Comparison of ENCODE assay signal across 19 cellular contexts in genomic region chr1:211359876-211360275, GRCh38. TPM values are rescaled to one million over a fixed set of nuclear protein-coding genes. Genes with fewer than 3 reads are reported as not detected.
A peak's percentile ranks its signal among the peaks of the same experiment; 100 is the strongest.
DNase-seq lines count a peak whose midpoint lies in the region; ATAC-seq, FAIRE-seq and TF ChIP-seq lines count a peak whose summit lies in the region.
"Had no signal": no experiment of that assay in that cellular context is flagged by ENCODE, and none has a peak within 500 bp of the region (broad histone marks: within the 10 kb centered on the region; RNA-seq: fewer than 3 reads in every experiment).

No MANE protein-coding gene starts in this region.

- H3K4me1 Mint-ChIP-seq in CD8-positive, alpha-beta T cell (ENCODE audit: low read depth): peaks cover 24% of the 10 kb centered on the region
- H3K4me1 Mint-ChIP-seq in T-cell (peaks cover 9 to 18% (median 15%) of the 10 kb centered on the region in 3 donors), nephron (no peaks in the 10 kb centered on the region)
- H3K4me1 Mint-ChIP-seq: neural progenitor cell had no signal

- no peak for TF ChIP-seq CTCF in CD8-positive, alpha-beta T cell (IDR thresholded peaks at IDR 0.05)
- no peak for TF ChIP-seq CTCF in bronchial epithelial cell (IDR thresholded peaks at IDR 0.05; ENCODE audit: insufficient read depth, low read length, severe bottlenecking)
- no peak for TF ChIP-seq CTCF in nephron (IDR thresholded peaks at IDR 0.05; ENCODE audit: unreplicated experiment in 3 of 3)

- CTCF ChIA-PET in CD8-positive, alpha-beta T cell (lab: Charles Lee): interaction anchor here (1.2 to 6.3 kb wide), 5 partner anchors 16 to 36 kb away, joined by 3 to 40 read pairs (median 4); no protein-coding TSS in a partner anchor
- CTCF ChIA-PET in T-cell (lab: Charles Lee): no interaction called here

- H3K27ac Mint-ChIP-seq in CD8-positive, alpha-beta T cell: peak overlapping the region; percentile 70
- peak overlapping the region; percentile 82 to 86 for H3K27ac Mint-ChIP-seq in T-cell
- peak overlapping the region in 2 of 3 experiments; percentile 13 to 40 for H3K27ac Mint-ChIP-seq in nephron
- H3K27ac Mint-ChIP-seq: neural progenitor cell had no signal

- H3K27me3 ChIP-seq in CD8-positive, alpha-beta T cell (ENCODE audit: insufficient read depth, low read length): no peaks in the 10 kb centered on the region
- H3K27me3 ChIP-seq in bronchial epithelial cell (ENCODE audit: control insufficient read depth, insufficient read depth, low read length): no peaks in the 10 kb centered on the region
- H3K27me3 ChIP-seq: neural progenitor cell, stomach had no signal

- intact Hi-C loops in CD8-positive, alpha-beta T cell (cut with DNase I, micrococcal nuclease): no loop called here

- peaks cover 23% of the 10 kb centered on the region for H3K36me3 ChIP-seq in CD8-positive, alpha-beta T cell (ENCODE audit: insufficient read depth, low read length)
- no peaks in the 10 kb centered on the region for H3K36me3 ChIP-seq in bronchial epithelial cell (ENCODE audit: control insufficient read depth, insufficient read depth, low read length)
- H3K36me3 ChIP-seq: neural progenitor cell had no signal

- FAIRE-seq in bronchial epithelial cell (lab: Jason Lieb, UNC): no peak
- FAIRE-seq: D721Med, GM12892 had no signal

- no peaks in the 10 kb centered on the region for H3K9me3 ChIP-seq in CD8-positive, alpha-beta T cell (ENCODE audit: low read length)
- H3K9me3 ChIP-seq: stomach had no signal

- no peak for DNase-seq in CD8-positive, alpha-beta T cell
- DNase-seq in T-cell: no peak
- peak; percentile 23 for DNase-seq in bronchial epithelial cell (ENCODE audit: low read depth)
- DNase-seq in T-helper 9 cell: no peak
- DNase-seq: activated gamma-delta T cell treated with Interleukin-2 at 50 U/mL for 16 hours, GDM1, head of caudate nucleus, mesenchymal stem cell, NCI-H2029 treated with DMSO at 0.1 percent for 48 hours, NCI-H510A, stomach, WERI-Rb-1 had no signal

- H3K4me1 ChIP-seq in CD8-positive, alpha-beta T cell (ENCODE audit: insufficient read depth, low read length): no peaks in the 10 kb centered on the region
- H3K4me1 ChIP-seq: neural progenitor cell, stomach had no signal

- peaks cover 73% of the 10 kb centered on the region for H3K36me3 Mint-ChIP-seq in CD8-positive, alpha-beta T cell
- peaks cover 40% of the 10 kb centered on the region for H3K36me3 Mint-ChIP-seq in T-cell
- H3K36me3 Mint-ChIP-seq in nephron (ENCODE audit: low read depth): peaks cover 11% of the 10 kb centered on the region
- H3K36me3 Mint-ChIP-seq: neural progenitor cell had no signal

- H3K27ac ChIP-seq in CD8-positive, alpha-beta T cell (ENCODE audit: low read depth, low read length): no peak overlapping the region
- H3K27ac ChIP-seq: neural progenitor cell, stomach, WERI-Rb-1 had no signal

- H3K9me3 Mint-ChIP-seq in CD8-positive, alpha-beta T cell: no peaks in the 10 kb centered on the region
- H3K9me3 Mint-ChIP-seq in T-cell: no peaks in the 10 kb centered on the region
- no peaks in the 10 kb centered on the region for H3K9me3 Mint-ChIP-seq in nephron
- H3K9me3 Mint-ChIP-seq: neural progenitor cell had no signal

- H3K4me3 Mint-ChIP-seq in CD8-positive, alpha-beta T cell: no peak overlapping the region
- no peak overlapping the region for H3K4me3 Mint-ChIP-seq in T-cell
- no peak overlapping the region for H3K4me3 Mint-ChIP-seq in nephron
- H3K4me3 Mint-ChIP-seq: neural progenitor cell had no signal

- no peak overlapping the region for H3K4me3 ChIP-seq in CD8-positive, alpha-beta T cell (ENCODE audit: low read depth, low read length)
- H3K4me3 ChIP-seq in bronchial epithelial cell (ENCODE audit: low read depth, low read length): no peak overlapping the region
- H3K4me3 ChIP-seq: neural progenitor cell, stomach had no signal

- POLR2A ChIA-PET in CD8-positive, alpha-beta T cell (lab: Charles Lee): no interaction called here
- POLR2A ChIA-PET in T-cell (lab: Charles Lee): no interaction called here

- no peaks in the 10 kb centered on the region for H3K27me3 Mint-ChIP-seq in CD8-positive, alpha-beta T cell (ENCODE audit: low read depth)
- H3K27me3 Mint-ChIP-seq in T-cell: no peaks in the 10 kb centered on the region
- H3K27me3 Mint-ChIP-seq in nephron (ENCODE audit: low read depth): no peaks in the 10 kb centered on the region

- ATAC-seq in CD8-positive, alpha-beta T cell: no peak
- ATAC-seq in T-cell (replicated peaks in 1 of 4) (peak in 1 of 4 experiments; percentile 37), HG03280 (IDR thresholded peaks at IDR 0.05; ENCODE audit: unreplicated experiment) (no peak), GM18502 (IDR thresholded peaks at IDR 0.05; ENCODE audit: poor library complexity, unreplicated experiment) (no peak)
- ATAC-seq: Right ventricle myocardium inferior had no signal

RNA-seq across cellular contexts. Expression of gene TRAF5, which starts 33.2 kb away (rescaled TPM):
- total RNA-seq in CD8-positive, alpha-beta T cell: 10 to 100 TPM; 20.5 to 24.0 TPM
- total RNA-seq in T-cell: 10 to 100 TPM; 49.5 to 64.5 (median 57.2) TPM
- 1.6 and 1.8 TPM in 2 replicates for total RNA-seq in bronchial epithelial cell

Comparison
In these comparisons a context has a peak if more than half of its experiments do, and no peak if none do; other contexts are left out.
1. H3K27ac Mint-ChIP-seq: peak in every context shown above with its lines; median percentile 84 in T-cell; 70 in CD8-positive, alpha-beta T cell; 26 in nephron.